In the genomic region with DNA sequence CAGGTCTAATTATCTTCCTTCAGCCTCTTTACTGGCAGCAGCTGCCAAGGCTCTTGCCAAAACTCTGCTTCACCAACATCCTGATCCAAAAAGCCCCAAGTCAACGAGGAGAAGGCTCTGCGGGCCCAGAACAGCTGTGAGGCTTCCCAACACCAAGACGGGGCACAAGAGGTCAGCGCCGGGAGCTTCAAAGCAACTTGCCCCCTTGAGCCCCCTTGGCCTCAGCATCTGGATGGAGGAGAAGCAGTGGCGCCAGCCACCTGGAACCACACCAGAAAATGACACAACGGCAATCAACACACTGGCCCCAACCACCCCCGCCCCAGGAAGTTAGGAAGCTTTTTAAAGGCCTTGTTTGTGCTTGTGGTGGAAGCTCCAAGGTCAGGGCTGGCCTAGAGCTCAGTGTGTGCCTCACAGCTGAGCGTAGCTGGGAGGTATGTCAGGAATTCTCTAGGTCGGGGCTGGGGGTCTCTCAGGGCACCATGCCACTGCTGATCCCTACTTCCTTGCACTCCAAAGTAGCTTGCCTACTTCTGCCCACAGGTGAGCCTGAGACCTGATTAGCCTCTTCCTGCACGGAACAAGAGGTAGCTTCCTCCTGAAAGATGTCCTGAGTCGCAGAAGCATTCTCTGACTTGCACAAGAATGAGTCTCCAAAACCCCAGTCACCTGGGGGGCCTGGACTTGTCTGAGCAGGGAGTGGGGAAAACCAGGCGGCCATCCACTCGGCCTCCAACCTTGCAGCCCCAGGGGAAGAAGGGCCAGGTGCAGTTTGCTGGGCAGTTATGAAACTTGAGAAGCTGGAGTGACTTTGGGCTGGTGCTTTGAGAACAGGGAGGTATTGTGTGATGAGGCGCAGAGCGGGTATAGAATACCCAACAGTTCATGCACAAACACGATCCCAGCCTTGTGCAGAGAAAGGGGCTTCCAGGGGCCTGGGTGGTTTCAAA, we compare ENCODE assay signal across 1 cellular context.
TF ChIP-seq lines count a peak whose summit lies in the region.

No MANE protein-coding gene starts in this region.

TF ChIP-seq in HepG2, 621 proteins besides CTCF, POLR2A, EP300 and RAD21 (continued from another document and continues in another):
- TF ChIP-seq ZNF142 (CRISPR knock-in tag; IDR thresholded peaks at IDR 0.05) (no peak), SIX1 (CRISPR knock-in tag; IDR thresholded peaks at IDR 0.05; ENCODE audit: borderline replicate concordance) (peak; percentile 74; the same call in 1 of the 2 replicates), TOE1 (CRISPR knock-in tag; IDR thresholded peaks at IDR 0.05) (no peak), KAT7 (CRISPR knock-in tag; IDR thresholded peaks at IDR 0.05; ENCODE audit: borderline replicate concordance) (no peak), ZNF589 (CRISPR knock-in tag; conservative IDR thresholded peaks at IDR 0.05) (no peak), PAF1 (CRISPR knock-in tag; IDR thresholded peaks at IDR 0.05) (no peak), BORCS8-MEF2B (CRISPR knock-in tag; IDR thresholded peaks at IDR 0.05) (peak; percentile 53; the same call in 1 of the 2 replicates), ZNF253 (CRISPR knock-in tag; IDR thresholded peaks at IDR 0.05; ENCODE audit: borderline replicate concordance) (no peak), ZNF549 (CRISPR knock-in tag; IDR thresholded peaks at IDR 0.05) (no peak), ZNF674 (CRISPR knock-in tag; IDR thresholded peaks at IDR 0.05; ENCODE audit: low read depth) (no peak), AKAP8 (CRISPR knock-in tag; IDR thresholded peaks at IDR 0.05) (no peak), ZNF850 (CRISPR knock-in tag; conservative IDR thresholded peaks at IDR 0.05) (no peak), NCOA1 (CRISPR knock-in tag; IDR thresholded peaks at IDR 0.05) (no peak), MAX (IDR thresholded peaks at IDR 0.05) (peak; percentile 63; the same call in 1 of the 2 replicates), HOXA9 (CRISPR knock-in tag; IDR thresholded peaks at IDR 0.05; ENCODE audit: borderline replicate concordance) (no peak), ZFX (CRISPR knock-in tag; IDR thresholded peaks at IDR 0.05; ENCODE audit: low read depth) (peak; percentile 69; the same call in 1 of the 2 replicates), ZNF781 (CRISPR knock-in tag; IDR thresholded peaks at IDR 0.05; ENCODE audit: borderline replicate concordance, not compliant biosample characterization) (no peak), USF2 (IDR thresholded peaks at IDR 0.05; ENCODE audit: low read depth, low read length) (no peak), USF2 (CRISPR knock-in tag; IDR thresholded peaks at IDR 0.05; ENCODE audit: borderline replicate concordance) (no peak), DDIT3 (CRISPR knock-in tag; IDR thresholded peaks at IDR 0.05) (no peak), FOXK2 (IDR thresholded peaks at IDR 0.05) (no peak), ZNF879 (CRISPR knock-in tag; IDR thresholded peaks at IDR 0.05) (no peak), TEAD2 (CRISPR knock-in tag; IDR thresholded peaks at IDR 0.05) (no peak), SNRNP70 (IDR thresholded peaks at IDR 0.05; ENCODE audit: low read depth, low read length) (no peak), HOMEZ (CRISPR knock-in tag; IDR thresholded peaks at IDR 0.05; ENCODE audit: low read depth) (no peak), MXD4 (CRISPR knock-in tag; IDR thresholded peaks at IDR 0.05) (no peak), ZFP90 (CRISPR knock-in tag; IDR thresholded peaks at IDR 0.05; ENCODE audit: borderline replicate concordance) (no peak), ZFP36L1 (CRISPR knock-in tag; IDR thresholded peaks at IDR 0.05) (no peak)
- TF ChIP-seq, protein P1, sequence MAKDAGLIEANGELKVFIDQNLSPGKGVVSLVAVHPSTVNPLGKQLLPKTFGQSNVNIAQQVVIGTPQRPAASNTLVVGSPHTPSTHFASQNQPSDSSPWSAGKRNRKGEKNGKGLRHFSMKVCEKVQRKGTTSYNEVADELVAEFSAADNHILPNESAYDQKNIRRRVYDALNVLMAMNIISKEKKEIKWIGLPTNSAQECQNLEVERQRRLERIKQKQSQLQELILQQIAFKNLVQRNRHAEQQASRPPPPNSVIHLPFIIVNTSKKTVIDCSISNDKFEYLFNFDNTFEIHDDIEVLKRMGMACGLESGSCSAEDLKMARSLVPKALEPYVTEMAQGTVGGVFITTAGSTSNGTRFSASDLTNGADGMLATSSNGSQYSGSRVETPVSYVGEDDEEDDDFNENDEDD (CRISPR knock-in tag; IDR thresholded peaks at IDR 0.05; ENCODE audit: borderline replicate concordance) = no peak
- TF ChIP-seq, protein P2, sequence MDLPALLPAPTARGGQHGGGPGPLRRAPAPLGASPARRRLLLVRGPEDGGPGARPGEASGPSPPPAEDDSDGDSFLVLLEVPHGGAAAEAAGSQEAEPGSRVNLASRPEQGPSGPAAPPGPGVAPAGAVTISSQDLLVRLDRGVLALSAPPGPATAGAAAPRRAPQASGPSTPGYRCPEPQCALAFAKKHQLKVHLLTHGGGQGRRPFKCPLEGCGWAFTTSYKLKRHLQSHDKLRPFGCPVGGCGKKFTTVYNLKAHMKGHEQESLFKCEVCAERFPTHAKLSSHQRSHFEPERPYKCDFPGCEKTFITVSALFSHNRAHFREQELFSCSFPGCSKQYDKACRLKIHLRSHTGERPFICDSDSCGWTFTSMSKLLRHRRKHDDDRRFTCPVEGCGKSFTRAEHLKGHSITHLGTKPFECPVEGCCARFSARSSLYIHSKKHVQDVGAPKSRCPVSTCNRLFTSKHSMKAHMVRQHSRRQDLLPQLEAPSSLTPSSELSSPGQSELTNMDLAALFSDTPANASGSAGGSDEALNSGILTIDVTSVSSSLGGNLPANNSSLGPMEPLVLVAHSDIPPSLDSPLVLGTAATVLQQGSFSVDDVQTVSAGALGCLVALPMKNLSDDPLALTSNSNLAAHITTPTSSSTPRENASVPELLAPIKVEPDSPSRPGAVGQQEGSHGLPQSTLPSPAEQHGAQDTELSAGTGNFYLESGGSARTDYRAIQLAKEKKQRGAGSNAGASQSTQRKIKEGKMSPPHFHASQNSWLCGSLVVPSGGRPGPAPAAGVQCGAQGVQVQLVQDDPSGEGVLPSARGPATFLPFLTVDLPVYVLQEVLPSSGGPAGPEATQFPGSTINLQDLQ (CRISPR knock-in tag; IDR thresholded peaks at IDR 0.05) = no peak; the same call in 1 of the 2 replicates
- TF ChIP-seq, protein P3, sequence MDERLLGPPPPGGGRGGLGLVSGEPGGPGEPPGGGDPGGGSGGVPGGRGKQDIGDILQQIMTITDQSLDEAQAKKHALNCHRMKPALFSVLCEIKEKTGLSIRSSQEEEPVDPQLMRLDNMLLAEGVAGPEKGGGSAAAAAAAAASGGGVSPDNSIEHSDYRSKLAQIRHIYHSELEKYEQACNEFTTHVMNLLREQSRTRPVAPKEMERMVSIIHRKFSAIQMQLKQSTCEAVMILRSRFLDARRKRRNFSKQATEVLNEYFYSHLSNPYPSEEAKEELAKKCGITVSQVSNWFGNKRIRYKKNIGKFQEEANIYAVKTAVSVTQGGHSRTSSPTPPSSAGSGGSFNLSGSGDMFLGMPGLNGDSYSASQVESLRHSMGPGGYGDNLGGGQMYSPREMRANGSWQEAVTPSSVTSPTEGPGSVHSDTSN (CRISPR knock-in tag; IDR thresholded peaks at IDR 0.05) = no peak
- TF ChIP-seq, protein P4, sequence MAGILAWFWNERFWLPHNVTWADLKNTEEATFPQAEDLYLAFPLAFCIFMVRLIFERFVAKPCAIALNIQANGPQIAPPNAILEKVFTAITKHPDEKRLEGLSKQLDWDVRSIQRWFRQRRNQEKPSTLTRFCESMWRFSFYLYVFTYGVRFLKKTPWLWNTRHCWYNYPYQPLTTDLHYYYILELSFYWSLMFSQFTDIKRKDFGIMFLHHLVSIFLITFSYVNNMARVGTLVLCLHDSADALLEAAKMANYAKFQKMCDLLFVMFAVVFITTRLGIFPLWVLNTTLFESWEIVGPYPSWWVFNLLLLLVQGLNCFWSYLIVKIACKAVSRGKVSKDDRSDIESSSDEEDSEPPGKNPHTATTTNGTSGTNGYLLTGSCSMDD (CRISPR knock-in tag; IDR thresholded peaks at IDR 0.05) = no peak
- TF ChIP-seq, protein P5, sequence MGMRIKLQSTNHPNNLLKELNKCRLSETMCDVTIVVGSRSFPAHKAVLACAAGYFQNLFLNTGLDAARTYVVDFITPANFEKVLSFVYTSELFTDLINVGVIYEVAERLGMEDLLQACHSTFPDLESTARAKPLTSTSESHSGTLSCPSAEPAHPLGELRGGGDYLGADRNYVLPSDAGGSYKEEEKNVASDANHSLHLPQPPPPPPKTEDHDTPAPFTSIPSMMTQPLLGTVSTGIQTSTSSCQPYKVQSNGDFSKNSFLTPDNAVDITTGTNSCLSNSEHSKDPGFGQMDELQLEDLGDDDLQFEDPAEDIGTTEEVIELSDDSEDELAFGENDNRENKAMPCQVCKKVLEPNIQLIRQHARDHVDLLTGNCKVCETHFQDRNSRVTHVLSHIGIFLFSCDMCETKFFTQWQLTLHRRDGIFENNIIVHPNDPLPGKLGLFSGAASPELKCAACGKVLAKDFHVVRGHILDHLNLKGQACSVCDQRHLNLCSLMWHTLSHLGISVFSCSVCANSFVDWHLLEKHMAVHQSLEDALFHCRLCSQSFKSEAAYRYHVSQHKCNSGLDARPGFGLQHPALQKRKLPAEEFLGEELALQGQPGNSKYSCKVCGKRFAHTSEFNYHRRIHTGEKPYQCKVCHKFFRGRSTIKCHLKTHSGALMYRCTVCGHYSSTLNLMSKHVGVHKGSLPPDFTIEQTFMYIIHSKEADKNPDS (CRISPR knock-in tag; IDR thresholded peaks at IDR 0.05) = no peak
